ENCODE assay signal across 8 cellular contexts in the genomic region with DNA sequence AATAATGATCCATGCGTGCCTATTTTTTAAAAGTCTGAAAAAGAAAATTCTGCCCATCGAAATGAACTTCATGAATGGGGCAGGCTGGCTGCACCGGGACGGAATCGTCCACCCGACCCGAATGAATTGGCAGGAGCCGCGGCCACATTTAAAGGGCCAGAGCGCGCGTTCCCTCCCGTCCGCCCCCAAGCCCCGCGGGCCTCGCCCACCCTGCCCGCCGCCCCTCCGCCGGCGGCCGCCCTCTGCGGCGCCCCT. TPM values are rescaled to one million over a fixed set of nuclear protein-coding genes. Genes with fewer than 3 reads are reported as not detected.
DNase-seq lines count a peak whose midpoint lies in the region; ATAC-seq and TF ChIP-seq lines count a peak whose summit lies in the region.

No MANE protein-coding gene starts in this region.

- H3K4me3 ChIP-seq in Panc1 (ENCODE audit: low read depth in 2 of 2, low read length in 2 of 2), result peak overlapping the region; percentile 57 to 94
- H3K4me3 ChIP-seq in foreskin fibroblast (ENCODE audit: low read depth in 1 of 2, low read length in 2 of 2), result peak overlapping the region; percentile 35 to 46
- peak overlapping the region; percentile 54 to 68 (median 60) for H3K4me3 ChIP-seq in skeletal muscle tissue (ENCODE audit: low read length in 3 of 3)

- no peak overlapping the region for H3K9ac ChIP-seq in skeletal muscle tissue (ENCODE audit: low read depth in 1 of 3, low read length in 3 of 3)

- peak overlapping the region; percentile 73 for H3K27ac ChIP-seq in Panc1 (ENCODE audit: low read length)
- H3K27ac ChIP-seq in skeletal muscle tissue (ENCODE audit: low read depth, low read length), result no peak overlapping the region

- ATAC-seq in GM21786 (IDR thresholded peaks at IDR 0.05; ENCODE audit: unreplicated experiment) (peak; percentile 1), Panc1 (peak; percentile 36)

- BruUV-seq in Panc1 (replicated peaks; lab: Mats Ljungman, UMichigan), result no TSS peak

- POLR2A ChIA-PET in Panc1 (lab: Charles Lee), result no interaction called here

- H3K27me3 ChIP-seq in Panc1 (ENCODE audit: control insufficient read depth, insufficient read depth, low read length) (no peaks in the 10 kb centered on the region), skeletal muscle tissue (ENCODE audit: control insufficient read depth in 3 of 3, insufficient read depth in 3 of 3, low read length in 3 of 3) (peaks cover 80 to 84% (median 81%) of the 10 kb centered on the region in 3 donors)

- H3K9me3 ChIP-seq in Panc1 (ENCODE audit: control insufficient read depth, insufficient read depth, low read depth, low read length) (no peaks in the 10 kb centered on the region), skeletal muscle tissue (ENCODE audit: control insufficient read depth in 3 of 3, low read length in 3 of 3) (no peaks in the 10 kb centered on the region)

- TF ChIP-seq CTCF in Panc1 (IDR thresholded peaks at IDR 0.05) (no peak), foreskin fibroblast (IDR thresholded peaks at IDR 0.05; ENCODE audit: low read depth, low read length) (no peak)

- H3K36me3 ChIP-seq in Panc1 (ENCODE audit: control insufficient read depth, insufficient read depth, low read length) (no peaks in the 10 kb centered on the region), skeletal muscle tissue (ENCODE audit: control insufficient read depth in 3 of 3, insufficient read depth in 3 of 3, low read length in 3 of 3) (no peaks in the 10 kb centered on the region)

- H3K4me1 ChIP-seq in Panc1 (ENCODE audit: control insufficient read depth, insufficient read depth, low read length), result no peaks in the 10 kb centered on the region
- H3K4me1 ChIP-seq in skeletal muscle tissue (ENCODE audit: control insufficient read depth in 3 of 3, insufficient read depth in 3 of 3, low read length in 3 of 3), result peaks cover 26 to 39% (median 32%) of the 10 kb centered on the region in 3 donors

- peak; percentile 61 for DNase-seq in D341Med (ENCODE audit: low spot score)
- no peak for DNase-seq in Panc1 (ENCODE audit: low read depth, low spot score)
- no peak for DNase-seq in foreskin fibroblast
- DNase-seq in islet precursor cell, result no peak
- DNase-seq in NCI-H2227 treated with DMSO at 0.1 percent for 48 hours (lab: John Stamatoyannopoulos, UW), result no peak
- no peak for DNase-seq in NCI-H1417 (lab: John Stamatoyannopoulos, UW)

- intact Hi-C loops in Panc1 (cut with micrococcal nuclease; ENCODE audit: unreplicated experiment), result no loop called here

- CTCF ChIA-PET in Panc1 (lab: Charles Lee), result no interaction called here

- in situ Hi-C loops in Panc1 (cut with HindIII; ENCODE audit: low pct_unique_long_range_greater_than_20kb, low sequenced_read_pairs), result no loop called here

RNA-seq across cellular contexts. Expression of gene GATA3, which starts 0.3 kb away (rescaled TPM):
- total RNA-seq in Panc1 (2021; ENCODE audit: unreplicated experiment), result 5.9 TPM
- 13.7 TPM for polyA plus RNA-seq in Panc1 (2012; ENCODE audit: insufficient read length)
- total RNA-seq in skeletal muscle tissue, result 0.52 TPM
